22 cellular contexts compared by ENCODE assay signal in the genomic region with DNA sequence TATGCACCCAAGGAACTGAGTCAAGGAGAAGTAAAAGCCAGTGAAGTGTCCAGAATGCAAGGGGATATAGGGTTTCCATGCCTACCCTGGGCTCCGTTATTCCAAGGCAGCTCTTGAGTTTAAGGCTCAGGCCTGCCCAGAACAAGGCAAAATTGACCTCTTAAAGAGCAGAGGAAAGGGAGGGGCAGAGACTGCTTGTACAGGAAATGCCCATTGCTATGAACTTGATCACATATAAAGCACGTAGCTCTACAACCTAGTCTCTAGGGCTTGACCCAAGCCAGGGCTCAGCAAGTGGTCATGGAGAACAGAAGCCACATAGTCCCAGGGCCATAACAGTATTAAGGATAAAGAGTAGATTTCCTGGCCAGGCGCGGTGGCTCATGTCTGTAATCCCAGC. TPM values are rescaled to one million over a fixed set of nuclear protein-coding genes. Genes with fewer than 3 reads are reported as not detected.
DNase-seq lines count a peak whose midpoint lies in the region; ATAC-seq and TF ChIP-seq lines count a peak whose summit lies in the region.
"Had no signal": no experiment of that assay in that cellular context is flagged by ENCODE, and none has a peak within 500 bp of the region (broad histone marks: within the 10 kb centered on the region; RNA-seq: fewer than 3 reads in every experiment).

No MANE protein-coding gene starts in this region.

- no peaks in the 10 kb centered on the region for H3K36me3 ChIP-seq in left lung
- H3K36me3 ChIP-seq: uterus, WERI-Rb-1 had no signal

- peaks cover 32% of the 10 kb centered on the region for H3K4me1 Mint-ChIP-seq in activated T-helper 17 cell treated with anti-CD3 and anti-CD28 coated beads, Interleukin-2, amount 50 U/mL, for 72 hours

- H3K27me3 Mint-ChIP-seq in activated T-helper 17 cell treated with anti-CD3 and anti-CD28 coated beads, Interleukin-2, amount 50 U/mL, for 72 hours: no peaks in the 10 kb centered on the region
- H3K27me3 Mint-ChIP-seq: memory B cell; stimulated activated memory B cell treated with anti-CD40 and anti-IgM and Interleukin-4, amounts not matched to agents 10 μg/mL and 1 μg/mL and 100 μg/mL, for 72 hours had no signal

- DNase-seq in right cardiac atrium: no peak
- no peak for DNase-seq in left cardiac atrium
- DNase-seq in left lung: no peak
- DNase-seq in hepatic stellate cell (ENCODE audit: low spot score): no peak
- DNase-seq in activated naive CD4-positive, alpha-beta T cell treated with anti-CD3 and anti-CD28 coated beads, Interleukin-2, amount 50 U/mL, for 72 hours (ENCODE audit: low spot score in 2 of 2): no peak
- DNase-seq: activated CD4-positive, alpha-beta T cell treated with anti-CD3 and anti-CD28 coated beads, Interleukin-2, amount 50 U/mL, for 1 hour; activated CD8-positive, alpha-beta memory T cell treated with anti-CD3 and anti-CD28 coated beads, Interleukin-2, amount 50 U/mL, for 48 hours; activated effector memory CD4-positive, alpha-beta T cell treated with Interleukin-2 at 50 U/mL for 16 hours; body of pancreas; foreskin melanocyte; NCI-H1105; NCI-H1930; NCI-H526 treated with DMSO at 0.1 percent for 48 hours; uterus; WERI-Rb-1 had no signal

- H3K4me3 Mint-ChIP-seq in activated T-helper 17 cell treated with anti-CD3 and anti-CD28 coated beads, Interleukin-2, amount 50 U/mL, for 72 hours: peak overlapping the region; percentile 34
- H3K4me3 Mint-ChIP-seq: memory B cell; stimulated activated memory B cell treated with anti-CD40 and anti-IgM and Interleukin-4, amounts not matched to agents 10 μg/mL and 1 μg/mL and 100 μg/mL, for 72 hours had no signal

- H3K27ac Mint-ChIP-seq in activated T-helper 17 cell treated with anti-CD3 and anti-CD28 coated beads, Interleukin-2, amount 50 U/mL, for 72 hours: no peak overlapping the region
- H3K27ac Mint-ChIP-seq in activated naive CD4-positive, alpha-beta T cell treated with anti-CD3 and anti-CD28 coated beads, Interleukin-2, amount 50 U/mL, for 72 hours: no peak overlapping the region
- H3K27ac Mint-ChIP-seq: memory B cell; stimulated activated memory B cell treated with anti-CD40 and anti-IgM and Interleukin-4, amounts not matched to agents 10 μg/mL and 1 μg/mL and 100 μg/mL, for 72 hours had no signal

- 74% methylated on average over 4 of the region's 4 CpGs for WGBS in right cardiac atrium

- intact Hi-C loops in right cardiac atrium (cut with DNase I): no loop called here
- intact Hi-C loops in left cardiac atrium (cut with DNase I): no loop called here
- intact Hi-C loops in left lung (cut with DNase I): loop anchor here in 1 of 2 donors (10.0 kb wide), 1 partner anchor 96 kb away; no protein-coding TSS in a partner anchor

- no peaks in the 10 kb centered on the region for H3K9me3 ChIP-seq in right cardiac atrium (ENCODE audit: control insufficient read depth, low read length)
- H3K9me3 ChIP-seq in left lung: no peaks in the 10 kb centered on the region
- H3K9me3 ChIP-seq: body of pancreas, uterus had no signal

- H3K27me3 ChIP-seq in right cardiac atrium (ENCODE audit: control insufficient read depth, insufficient read depth): no peaks in the 10 kb centered on the region
- H3K27me3 ChIP-seq in left lung: no peaks in the 10 kb centered on the region
- H3K27me3 ChIP-seq: body of pancreas, uterus had no signal

- ATAC-seq in right cardiac atrium: peak; percentile 52 to 92
- ATAC-seq in left cardiac atrium: no peak
- no peak for ATAC-seq in activated T-helper 17 cell treated with anti-CD3 and anti-CD28 coated beads, Interleukin-2, amount 50 U/mL, for 72 hours (replicated peaks)
- ATAC-seq in left lung: peak; percentile 70
- ATAC-seq in GM19324 (IDR thresholded peaks at IDR 0.05; ENCODE audit: low FRiP score, unreplicated experiment): no peak
- ATAC-seq in activated naive CD4-positive, alpha-beta T cell treated with anti-CD3 and anti-CD28 coated beads, Interleukin-2, amount 50 U/mL, for 72 hours: no peak
- ATAC-seq: body of pancreas; stimulated activated memory B cell treated with anti-CD40 and anti-IgM and Interleukin-4, amounts not matched to agents 10 μg/mL and 1 μg/mL and 100 μg/mL, for 72 hours had no signal

- TF ChIP-seq CTCF in left lung (IDR thresholded peaks at IDR 0.05): no peak

- no peak overlapping the region for H3K4me3 ChIP-seq in right cardiac atrium (ENCODE audit: low read length)
- no peak overlapping the region for H3K4me3 ChIP-seq in left lung
- H3K4me3 ChIP-seq: body of pancreas, SK-N-MC, smooth muscle cell, uterus had no signal

- peaks cover 4% of the 10 kb centered on the region for H3K9me3 Mint-ChIP-seq in activated T-helper 17 cell treated with anti-CD3 and anti-CD28 coated beads, Interleukin-2, amount 50 U/mL, for 72 hours
- peaks cover 12 to 15% of the 10 kb centered on the region in 2 donors for H3K9me3 Mint-ChIP-seq in activated naive CD4-positive, alpha-beta T cell treated with anti-CD3 and anti-CD28 coated beads, Interleukin-2, amount 50 U/mL, for 72 hours

- H3K4me1 ChIP-seq in right cardiac atrium (ENCODE audit: control insufficient read depth, insufficient read depth, low read length) (no peaks in the 10 kb centered on the region), left lung (peaks cover 7 to 30% of the 10 kb centered on the region in 2 donors)
- H3K4me1 ChIP-seq: body of pancreas, uterus had no signal

- no peak overlapping the region for H3K27ac ChIP-seq in right cardiac atrium (ENCODE audit: low read length)
- peak overlapping the region; percentile 54 to 60 for H3K27ac ChIP-seq in left lung
- H3K27ac ChIP-seq: body of pancreas, C4-2B, SK-N-MC, uterus, WERI-Rb-1 had no signal

- no peaks in the 10 kb centered on the region for H3K36me3 Mint-ChIP-seq in activated T-helper 17 cell treated with anti-CD3 and anti-CD28 coated beads, Interleukin-2, amount 50 U/mL, for 72 hours (ENCODE audit: low read depth)
- H3K36me3 Mint-ChIP-seq in activated naive CD4-positive, alpha-beta T cell treated with anti-CD3 and anti-CD28 coated beads, Interleukin-2, amount 50 U/mL, for 72 hours: peaks cover 5 to 16% of the 10 kb centered on the region in 2 donors

RNA-seq across cellular contexts. Expression of a gene that starts 58.2 kb away (rescaled TPM):
- total RNA-seq in right cardiac atrium (100 to 1,000 TPM; 111 to 201 (median 120) TPM), left cardiac atrium (100 to 1,000 TPM; 139 to 245 TPM), left lung (100 to 1,000 TPM; 503 to 543 TPM)
- polyA plus RNA-seq in right cardiac atrium: 78.1 TPM
- 100 to 1,000 TPM; 436 to 440 TPM for total RNA-seq in activated T-helper 17 cell treated with anti-CD3 and anti-CD28 coated beads, Interleukin-2, amount 50 U/mL, for 72 hours
- 100 to 1,000 TPM; 451 to 569 TPM for total RNA-seq in activated naive CD4-positive, alpha-beta T cell treated with anti-CD3 and anti-CD28 coated beads, Interleukin-2, amount 50 U/mL, for 72 hours

Comparison
In these comparisons a context has a peak if more than half of its experiments do, and no peak if none do; other contexts are left out.
1. ATAC-seq: peak in right cardiac atrium (2 of 2) and left lung (single experiment); none in left cardiac atrium (0 of 2), activated T-helper 17 cell treated with anti-CD3 and anti-CD28 coated beads, Interleukin-2, amount 50 U/mL, for 72 hours (single experiment), GM19324 (single experiment) and activated naive CD4-positive, alpha-beta T cell treated with anti-CD3 and anti-CD28 coated beads, Interleukin-2, amount 50 U/mL, for 72 hours (0 of 2).